In the genomic region with DNA sequence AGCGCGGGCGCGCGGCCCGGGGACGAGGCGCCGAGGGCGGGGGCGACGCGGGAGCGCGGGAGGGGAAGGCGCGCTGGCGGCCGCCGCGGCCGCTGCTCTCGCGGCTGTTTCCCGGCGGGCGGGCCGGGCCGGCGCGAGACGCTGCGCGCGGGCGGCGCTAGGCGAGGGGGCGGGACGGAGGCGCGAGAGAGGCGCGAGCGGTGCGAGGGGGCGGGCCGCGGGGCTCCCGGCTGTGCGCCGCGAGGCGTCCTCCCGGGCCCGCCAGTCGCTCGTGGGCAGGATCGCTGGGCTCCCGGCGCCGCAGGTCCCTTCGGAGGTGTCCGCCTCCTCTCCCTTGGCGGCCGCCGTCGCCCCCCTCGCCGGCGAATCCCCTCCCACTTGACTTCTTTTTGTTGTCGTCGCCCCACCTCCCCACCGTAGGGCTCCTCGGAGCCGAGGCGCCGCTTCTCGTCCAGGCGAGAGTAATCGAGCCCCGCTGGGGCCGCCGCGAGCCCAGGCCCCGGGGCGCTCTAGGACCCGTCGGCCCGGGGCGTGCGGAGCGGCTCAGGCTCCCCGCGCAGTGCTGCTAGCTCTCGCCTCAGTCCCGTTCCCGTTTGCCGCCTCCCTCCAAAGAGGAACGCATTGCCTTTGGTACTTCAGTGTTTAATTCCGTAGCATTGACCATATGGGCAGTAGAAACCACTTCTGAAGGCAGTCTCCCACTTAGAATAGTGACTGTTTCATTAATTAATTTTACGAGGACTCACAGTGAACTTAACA, we compare ENCODE assay signal across 8 cellular contexts. TPM values are rescaled to one million over a fixed set of nuclear protein-coding genes. Genes with fewer than 3 reads are reported as not detected.
DNase-seq lines count a peak whose midpoint lies in the region; ATAC-seq and TF ChIP-seq lines count a peak whose summit lies in the region.

Gene RANBP9 (minus strand): TSS at position 110 of the 759 bp plus-strand sequence. CDS start 330 bp downstream, outside the sequence.

- no peaks in the 10 kb centered on the region for H3K27me3 Mint-ChIP-seq in T-helper 1 cell treated with Interleukin-12 subunit alpha and Interleukin-12 subunit beta and Interleukin-4 antibody, amounts not matched to agents 30 μg/mL and 1 μg/mL, for 36 hours (ENCODE audit: low read depth)

- no peaks in the 10 kb centered on the region for H3K36me3 ChIP-seq in left ventricle myocardium inferior
- H3K36me3 ChIP-seq in psoas muscle (ENCODE audit: insufficient read depth in 1 of 2, low read depth in 1 of 2), result no peaks in the 10 kb centered on the region
- no peaks in the 10 kb centered on the region for H3K36me3 ChIP-seq in urinary bladder (ENCODE audit: insufficient read depth)

- ATAC-seq in HG02840 (IDR thresholded peaks at IDR 0.05; ENCODE audit: low FRiP score, unreplicated experiment), result peak; percentile 74
- ATAC-seq in psoas muscle, result peak; percentile 91 to 93 (median 92)

- H3K4me1 Mint-ChIP-seq in T-helper 1 cell treated with Interleukin-12 subunit alpha and Interleukin-12 subunit beta and Interleukin-4 antibody, amounts not matched to agents 30 μg/mL and 1 μg/mL, for 36 hours (ENCODE audit: low read depth), result peaks cover 48% of the 10 kb centered on the region

- H3K9me3 ChIP-seq in left ventricle myocardium inferior (replicated peaks) (no peaks in the 10 kb centered on the region), psoas muscle (no peaks in the 10 kb centered on the region)

- WGBS in psoas muscle, 3 donors, result 0 to 1% (median 0%) methylated on average over 40 to 101 of the region's 102 CpGs
- under 1% methylated on average over 101 of the region's 102 CpGs for WGBS in urinary bladder

- H3K27me3 ChIP-seq in left ventricle myocardium inferior (ENCODE audit: low read depth), result no peaks in the 10 kb centered on the region
- no peaks in the 10 kb centered on the region for H3K27me3 ChIP-seq in psoas muscle (ENCODE audit: insufficient read depth in 3 of 3, low read length in 2 of 3)

- H3K27ac ChIP-seq in left ventricle myocardium inferior (replicated peaks) (peak within 1 kb of the TSS; percentile 92), psoas muscle (peak within 1 kb of the TSS; percentile 97), urinary bladder (ENCODE audit: low read depth) (peak within 1 kb of the TSS; percentile 98)

- H3K27ac Mint-ChIP-seq in T-helper 1 cell treated with Interleukin-12 subunit alpha and Interleukin-12 subunit beta and Interleukin-4 antibody, amounts not matched to agents 30 μg/mL and 1 μg/mL, for 36 hours, result peak within 1 kb of the TSS; percentile 98

- intact Hi-C loops in left ventricle myocardium inferior (cut with micrococcal nuclease), result no loop called here
- intact Hi-C loops in psoas muscle (cut with DNase I), result loop anchor here (2.0 to 5.0 kb wide), 3 partner anchors 55 to 103 kb away; partner anchors contain the start of genes NOL7 (in 2 of the 2) and MCUR1 (in 1 of the 2)

- H3K9me3 Mint-ChIP-seq in T-helper 1 cell treated with Interleukin-12 subunit alpha and Interleukin-12 subunit beta and Interleukin-4 antibody, amounts not matched to agents 30 μg/mL and 1 μg/mL, for 36 hours, result peaks cover 9% of the 10 kb centered on the region

- peaks cover 6% of the 10 kb centered on the region for H3K36me3 Mint-ChIP-seq in T-helper 1 cell treated with Interleukin-12 subunit alpha and Interleukin-12 subunit beta and Interleukin-4 antibody, amounts not matched to agents 30 μg/mL and 1 μg/mL, for 36 hours (ENCODE audit: low read depth)

- peak within 1 kb of the TSS; percentile 98 for H3K4me3 Mint-ChIP-seq in T-helper 1 cell treated with Interleukin-12 subunit alpha and Interleukin-12 subunit beta and Interleukin-4 antibody, amounts not matched to agents 30 μg/mL and 1 μg/mL, for 36 hours

- TF ChIP-seq CTCF in GM13977 (IDR thresholded peaks at IDR 0.05; ENCODE audit: extremely low read depth, insufficient read depth, missing control alignments), result no peak
- TF ChIP-seq CTCF in left ventricle myocardium inferior (IDR thresholded peaks at IDR 0.05; ENCODE audit: borderline replicate concordance), result no peak
- no peak for TF ChIP-seq CTCF in psoas muscle (IDR thresholded peaks at IDR 0.05)

- DNase-seq in GM13977 (ENCODE audit: low spot score), result peak; percentile 94
- DNase-seq in NCI-H1436 treated with DMSO at 0.1 percent for 48 hours (lab: John Stamatoyannopoulos, UW), result peak; percentile 40
- DNase-seq in amniotic stem cell (lab: John Stamatoyannopoulos, UW), result peak; percentile 88
- DNase-seq in left ventricle myocardium inferior, result peak; percentile 89
- peak; percentile 91 to 94 for DNase-seq in psoas muscle

- peaks cover 50% of the 10 kb centered on the region for H3K4me1 ChIP-seq in left ventricle myocardium inferior
- H3K4me1 ChIP-seq in psoas muscle, result peaks cover 25% of the 10 kb centered on the region
- no peaks in the 10 kb centered on the region for H3K4me1 ChIP-seq in urinary bladder (ENCODE audit: insufficient read depth)

- H3K4me3 ChIP-seq in left ventricle myocardium inferior, result peak within 1 kb of the TSS; percentile 92
- H3K4me3 ChIP-seq in psoas muscle, result peak within 1 kb of the TSS; percentile 92
- H3K4me3 ChIP-seq in urinary bladder (ENCODE audit: low read depth, low read length), result peak within 1 kb of the TSS; percentile 97

- in situ Hi-C loops in GM13977 (cut with MboI; ENCODE audit: low pct_unique_long_range_greater_than_20kb, low sequenced_read_pairs, unreplicated experiment), result no loop called here

RNA-seq across cellular contexts. Expression of gene RANBP9, which starts in this region (rescaled TPM):
- total RNA-seq in left ventricle myocardium inferior (33.2 TPM), psoas muscle (10 to 100 TPM; 52.9 to 72.6 (median 58.2) TPM), urinary bladder (57.2 TPM)
- polyA plus RNA-seq in psoas muscle (10 to 100 TPM; 22.3 to 64.2 (median 37.3) TPM), urinary bladder (26.8 TPM)

Comparison
In these comparisons a context has a peak if more than half of its experiments do, and no peak if none do; other contexts are left out.
1. Peak in every context shown above with its lines: DNase-seq, ATAC-seq, H3K4me3 ChIP-seq and H3K27ac ChIP-seq.
2. DNase-seq: peak in every context shown above with its lines; median percentile 94 in GM13977; 92 in psoas muscle; 89 in left ventricle myocardium inferior; 88 in amniotic stem cell; 40 in NCI-H1436 treated with DMSO at 0.1 percent for 48 hours.